In the genomic region with DNA sequence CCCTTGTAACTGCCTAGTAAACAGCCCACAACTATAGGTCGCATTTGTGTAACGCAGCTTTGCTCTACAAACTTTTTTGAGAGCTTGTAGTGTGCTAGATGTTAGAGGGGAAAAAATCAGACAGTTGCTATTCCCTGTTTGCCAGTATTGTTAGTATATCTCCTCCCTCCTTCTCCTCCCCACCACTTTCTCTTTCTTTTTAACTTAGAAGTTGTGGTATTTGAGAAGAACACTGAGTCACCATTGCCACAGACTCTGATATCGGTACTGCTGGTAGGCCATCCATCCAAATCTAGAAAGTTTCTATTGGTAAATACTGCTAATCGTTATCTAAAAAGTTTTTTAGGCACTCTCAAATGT, we compare ENCODE assay signal across 8 cellular contexts. TPM values are rescaled to one million over a fixed set of nuclear protein-coding genes. Genes with fewer than 3 reads are reported as not detected.
DNase-seq lines count a peak whose midpoint lies in the region; ATAC-seq lines count a peak whose summit lies in the region.

No MANE protein-coding gene starts in this region.

- H3K4me1 ChIP-seq in BLaER1 treated with 17β-estradiol and CSF1 and Interleukin-3, amounts not matched to agents 10 nM and 100 nM = peaks cover 43 to 60% (median 49%) of the 10 kb centered on the region in 10 experiments
- peaks cover 12% of the 10 kb centered on the region for H3K4me1 ChIP-seq in iPS-15b (ENCODE audit: control insufficient read depth, insufficient read depth, low read length)

- peak overlapping the region; percentile 98 to 99 for H3K27ac Mint-ChIP-seq in activated naive CD4-positive, alpha-beta T cell treated with anti-CD3 and anti-CD28 coated beads, Interleukin-2, amount 50 U/mL, for 72 hours
- peak overlapping the region; percentile 98 for H3K27ac Mint-ChIP-seq in stimulated activated naive CD8-positive, alpha-beta T cell treated with anti-CD3 and anti-CD28 coated beads, Interleukin-15, amount 100 ng/mL, for 72 hours

- peak overlapping the region; percentile 77 to 97 (median 92) for H3K4me3 ChIP-seq in BLaER1 treated with 17β-estradiol and CSF1 and Interleukin-3, amounts not matched to agents 10 nM and 100 nM
- H3K4me3 ChIP-seq in iPS-15b (ENCODE audit: low read depth, low read length) = peak overlapping the region; percentile 98

- peaks cover 36 to 46% (median 43%) of the 10 kb centered on the region in 11 experiments for H3K36me3 ChIP-seq in BLaER1 treated with 17β-estradiol and CSF1 and Interleukin-3, amounts not matched to agents 10 nM and 100 nM
- H3K36me3 ChIP-seq in iPS-15b (ENCODE audit: control insufficient read depth, insufficient read depth, low read length) = peaks cover 2% of the 10 kb centered on the region

- no peaks in the 10 kb centered on the region for H3K9me3 Mint-ChIP-seq in activated naive CD4-positive, alpha-beta T cell treated with anti-CD3 and anti-CD28 coated beads, Interleukin-2, amount 50 U/mL, for 72 hours
- H3K9me3 Mint-ChIP-seq in stimulated activated naive CD8-positive, alpha-beta T cell treated with anti-CD3 and anti-CD28 coated beads, Interleukin-15, amount 100 ng/mL, for 72 hours = no peaks in the 10 kb centered on the region

- H3K27me3 Mint-ChIP-seq in stimulated activated naive CD8-positive, alpha-beta T cell treated with anti-CD3 and anti-CD28 coated beads, Interleukin-15, amount 100 ng/mL, for 72 hours = no peaks in the 10 kb centered on the region

- peak overlapping the region; percentile 85 to 99 (median 96) for H3K27ac ChIP-seq in BLaER1 treated with 17β-estradiol and CSF1 and Interleukin-3, amounts not matched to agents 10 nM and 100 nM

- peaks cover 40 to 41% of the 10 kb centered on the region in 2 donors for H3K36me3 Mint-ChIP-seq in activated naive CD4-positive, alpha-beta T cell treated with anti-CD3 and anti-CD28 coated beads, Interleukin-2, amount 50 U/mL, for 72 hours

- H3K9ac ChIP-seq in BLaER1 treated with 17β-estradiol and CSF1 and Interleukin-3, amounts not matched to agents 10 nM and 100 nM = peak overlapping the region; percentile 90 to 98 (median 94)
- H3K9ac ChIP-seq in iPS-15b (ENCODE audit: low read depth, low read length) = peak overlapping the region; percentile 76

- no peaks in the 10 kb centered on the region for H3K27me3 ChIP-seq in BLaER1 treated with 17β-estradiol and CSF1 and Interleukin-3, amounts not matched to agents 10 nM and 100 nM
- no peaks in the 10 kb centered on the region for H3K27me3 ChIP-seq in iPS-15b (ENCODE audit: control insufficient read depth, insufficient read depth, low read length)

- ATAC-seq in GM19397 (IDR thresholded peaks at IDR 0.05; ENCODE audit: unreplicated experiment) = peak; percentile 10
- peak; percentile 14 for ATAC-seq in HG03558 (IDR thresholded peaks at IDR 0.05; ENCODE audit: extremely low read depth, unreplicated experiment)
- ATAC-seq in activated naive CD4-positive, alpha-beta T cell treated with anti-CD3 and anti-CD28 coated beads, Interleukin-2, amount 50 U/mL, for 72 hours = peak; percentile 78 to 82
- ATAC-seq in stimulated activated naive CD8-positive, alpha-beta T cell treated with anti-CD3 and anti-CD28 coated beads, Interleukin-15, amount 100 ng/mL, for 72 hours = peak; percentile 83
- ATAC-seq in GM21515 (IDR thresholded peaks at IDR 0.05; ENCODE audit: unreplicated experiment) = no peak

- H3K4me2 ChIP-seq in BLaER1 treated with 17β-estradiol and CSF1 and Interleukin-3, amounts not matched to agents 10 nM and 100 nM = peak overlapping the region; percentile 77 to 93 (median 88)

- no peaks in the 10 kb centered on the region for H3K9me3 ChIP-seq in BLaER1 treated with 17β-estradiol and CSF1 and Interleukin-3, amounts not matched to agents 10 nM and 100 nM (replicated peaks in 1 of 11)
- H3K9me3 ChIP-seq in iPS-15b (ENCODE audit: control insufficient read depth, insufficient read depth, low read length) = no peaks in the 10 kb centered on the region

- peaks cover 37 to 55% (median 48%) of the 10 kb centered on the region in 11 experiments; a peak in 21 of 22 replicates for H4K20me1 ChIP-seq in BLaER1 treated with 17β-estradiol and CSF1 and Interleukin-3, amounts not matched to agents 10 nM and 100 nM

- H3K4me1 Mint-ChIP-seq in stimulated activated naive CD8-positive, alpha-beta T cell treated with anti-CD3 and anti-CD28 coated beads, Interleukin-15, amount 100 ng/mL, for 72 hours = peaks cover 62% of the 10 kb centered on the region

- H3K4me3 Mint-ChIP-seq in stimulated activated naive CD8-positive, alpha-beta T cell treated with anti-CD3 and anti-CD28 coated beads, Interleukin-15, amount 100 ng/mL, for 72 hours = peak overlapping the region; percentile 86 to 97

- peak in 1 of 2 donors; percentile 28 for DNase-seq in activated naive CD4-positive, alpha-beta T cell treated with anti-CD3 and anti-CD28 coated beads, Interleukin-2, amount 50 U/mL, for 72 hours (ENCODE audit: low spot score in 2 of 2)
- DNase-seq in stimulated activated naive CD8-positive, alpha-beta T cell treated with anti-CD3 and anti-CD28 coated beads, Interleukin-15, amount 100 ng/mL, for 72 hours = no peak
- DNase-seq in 8988T = no peak

RNA-seq across cellular contexts. Expression of a gene that starts 0.7 kb away (rescaled TPM):
- 100 to 1,000 TPM; 101 to 110 TPM for total RNA-seq in activated naive CD4-positive, alpha-beta T cell treated with anti-CD3 and anti-CD28 coated beads, Interleukin-2, amount 50 U/mL, for 72 hours

RNA-seq across cellular contexts. Expression of a gene that starts 59.2 kb away (rescaled TPM):
- total RNA-seq in activated naive CD4-positive, alpha-beta T cell treated with anti-CD3 and anti-CD28 coated beads, Interleukin-2, amount 50 U/mL, for 72 hours = 1 to 10 TPM; 2.1 to 2.9 TPM
